Comparison of ENCODE assay signal across 29 cellular contexts in genomic region chr3:166390303-166390702, GRCh38.
"Had no signal": no experiment of that assay in that cellular context is flagged by ENCODE, and none has a peak within 500 bp of the region (broad histone marks: within the 10 kb centered on the region; RNA-seq: fewer than 3 reads in every experiment).

No MANE protein-coding gene starts in this region.

- H3K9me3 Mint-ChIP-seq: type B pancreatic cell had no signal

- H3K36me3 ChIP-seq: stomach, suprapubic skin, thoracic aorta, thyroid gland, tibial artery, tibial nerve, transverse colon, upper lobe of left lung, upper lobe of right lung, uterus, vagina had no signal

- H3K27ac ChIP-seq: stomach, suprapubic skin, testis, thoracic aorta, thyroid gland, tibial artery, tibial nerve, transverse colon, upper lobe of left lung, upper lobe of right lung, uterus, vagina had no signal

- ATAC-seq: stimulated activated effector memory CD8-positive, alpha-beta T cell treated with anti-CD3 and anti-CD28 coated beads, Interleukin-12 subunit alpha, Interleukin-12 subunit beta, amount 100 ng/mL, for 72 hours; stimulated activated memory B cell treated with anti-CD40 and anti-IgM and Interleukin-4, amounts not matched to agents 10 μg/mL and 1 μg/mL and 100 μg/mL, for 72 hours; stimulated activated naive B cell treated with anti-CD40 and anti-IgM and Interleukin-4, amounts not matched to agents 10 μg/mL and 1 μg/mL and 100 μg/mL, for 72 hours; stimulated activated naive CD8-positive, alpha-beta T cell treated with anti-CD3 and anti-CD28 coated beads, Interleukin-15, amount 100 ng/mL, for 72 hours; stimulated activated naive CD8-positive, alpha-beta T cell treated with anti-CD3 and anti-CD28 coated beads, Interleukin-15, Interleukin-2, amounts not matched to agents 100 U/mL and 50 U/mL, for 24 hours; upper lobe of right lung had no signal

- DNase-seq: stimulated activated CD4-positive, alpha-beta T cell treated with anti-CD3 and anti-CD28 coated beads, Interleukin-2, amount 100 ng/mL, for 48 hours; stimulated activated CD4-positive, alpha-beta T cell treated with anti-CD3 and anti-CD28 coated beads, Interleukin-4, amount 100 ng/mL, for 1 hour; stimulated activated CD4-positive, alpha-beta T cell treated with anti-CD3 and anti-CD28 coated beads, Interleukin-4, amount 100 ng/mL, for 24 hours; stimulated activated CD4-positive, alpha-beta T cell treated with anti-CD3 and anti-CD28 coated beads, Interleukin-4, amount 100 ng/mL, for 4 hours; stimulated activated CD8-positive, alpha-beta memory T cell treated with anti-CD3 and anti-CD28 coated beads, Interleukin-4, amount 100 ng/mL, for 48 hours; stimulated activated naive B cell treated with anti-CD40 and anti-IgM and Interleukin-4, amounts not matched to agents 10 μg/mL and 1 μg/mL and 100 μg/mL, for 72 hours; stimulated activated naive CD4-positive, alpha-beta T cell; stimulated activated naive CD4-positive, alpha-beta T cell treated with Interleukin-2 at 50 U/mL for 16 hours; stimulated activated naive CD8-positive, alpha-beta T cell treated with anti-CD3 and anti-CD28 coated beads, Interleukin-15, amount 100 ng/mL, for 72 hours; stimulated activated naive CD8-positive, alpha-beta T cell treated with anti-CD3 and anti-CD28 coated beads, Interleukin-15, Interleukin-2, amounts not matched to agents 100 U/mL and 50 U/mL, for 24 hours; stomach; substantia nigra; testis; thyroid gland; tibial artery; transverse colon; trophoblast cell; upper lobe of left lung; upper lobe of right lung; uterus had no signal

- H3K9me3 ChIP-seq: suprapubic skin, testis, thoracic aorta, thyroid gland, tibial artery, tibial nerve, transverse colon, upper lobe of right lung, uterus, vagina had no signal

- H3K27ac Mint-ChIP-seq: stimulated activated effector memory CD8-positive, alpha-beta T cell treated with anti-CD3 and anti-CD28 coated beads, Interleukin-12 subunit alpha, Interleukin-12 subunit beta, amount 100 ng/mL, for 72 hours; stimulated activated memory B cell treated with anti-CD40 and anti-IgM and Interleukin-4, amounts not matched to agents 10 μg/mL and 1 μg/mL and 100 μg/mL, for 72 hours; stimulated activated naive B cell treated with anti-CD40 and anti-IgM and Interleukin-4, amounts not matched to agents 10 μg/mL and 1 μg/mL and 100 μg/mL, for 72 hours; stimulated activated naive CD8-positive, alpha-beta T cell treated with anti-CD3 and anti-CD28 coated beads, Interleukin-15, amount 100 ng/mL, for 72 hours; stimulated activated naive CD8-positive, alpha-beta T cell treated with anti-CD3 and anti-CD28 coated beads, Interleukin-15, Interleukin-2, amounts not matched to agents 100 ng/mL and 50 ng/mL, for 24 hours; type B pancreatic cell had no signal

- H3K4me1 Mint-ChIP-seq: stimulated activated effector memory CD8-positive, alpha-beta T cell treated with anti-CD3 and anti-CD28 coated beads, Interleukin-12 subunit alpha, Interleukin-12 subunit beta, amount 100 ng/mL, for 72 hours; stimulated activated memory B cell treated with anti-CD40 and anti-IgM and Interleukin-4, amounts not matched to agents 10 μg/mL and 1 μg/mL and 100 μg/mL, for 72 hours; stimulated activated naive B cell treated with anti-CD40 and anti-IgM and Interleukin-4, amounts not matched to agents 10 μg/mL and 1 μg/mL and 100 μg/mL, for 72 hours; stimulated activated naive CD8-positive, alpha-beta T cell treated with anti-CD3 and anti-CD28 coated beads, Interleukin-15, amount 100 ng/mL, for 72 hours had no signal

- H3K36me3 Mint-ChIP-seq: stimulated activated effector memory CD8-positive, alpha-beta T cell treated with anti-CD3 and anti-CD28 coated beads, Interleukin-12 subunit alpha, Interleukin-12 subunit beta, amount 100 ng/mL, for 72 hours; stimulated activated memory B cell treated with anti-CD40 and anti-IgM and Interleukin-4, amounts not matched to agents 10 μg/mL and 1 μg/mL and 100 μg/mL, for 72 hours; stimulated activated naive B cell treated with anti-CD40 and anti-IgM and Interleukin-4, amounts not matched to agents 10 μg/mL and 1 μg/mL and 100 μg/mL, for 72 hours; type B pancreatic cell had no signal

- H3K4me3 ChIP-seq: stomach, suprapubic skin, testis, thoracic aorta, thyroid gland, tibial artery, tibial nerve, transverse colon, upper lobe of left lung, upper lobe of right lung, uterus, vagina had no signal

- H3K27me3 Mint-ChIP-seq: stimulated activated memory B cell treated with anti-CD40 and anti-IgM and Interleukin-4, amounts not matched to agents 10 μg/mL and 1 μg/mL and 100 μg/mL, for 72 hours; stimulated activated naive B cell treated with anti-CD40 and anti-IgM and Interleukin-4, amounts not matched to agents 10 μg/mL and 1 μg/mL and 100 μg/mL, for 72 hours; stimulated activated naive CD8-positive, alpha-beta T cell treated with anti-CD3 and anti-CD28 coated beads, Interleukin-15, amount 100 ng/mL, for 72 hours; stimulated activated naive CD8-positive, alpha-beta T cell treated with anti-CD3 and anti-CD28 coated beads, Interleukin-15, Interleukin-2, amounts not matched to agents 100 ng/mL and 50 ng/mL, for 24 hours; type B pancreatic cell had no signal

- H3K27me3 ChIP-seq: stomach, suprapubic skin, testis, thyroid gland, tibial artery, tibial nerve, transverse colon, upper lobe of left lung, upper lobe of right lung, uterus, vagina had no signal

- H3K4me1 ChIP-seq: stomach, suprapubic skin, testis, thyroid gland, tibial artery, tibial nerve, transverse colon, upper lobe of left lung, upper lobe of right lung, uterus, vagina had no signal

- FAIRE-seq: urothelium cell line had no signal

- H3K4me3 Mint-ChIP-seq: stimulated activated effector memory CD8-positive, alpha-beta T cell treated with anti-CD3 and anti-CD28 coated beads, Interleukin-12 subunit alpha, Interleukin-12 subunit beta, amount 100 ng/mL, for 72 hours; stimulated activated memory B cell treated with anti-CD40 and anti-IgM and Interleukin-4, amounts not matched to agents 10 μg/mL and 1 μg/mL and 100 μg/mL, for 72 hours; stimulated activated naive B cell treated with anti-CD40 and anti-IgM and Interleukin-4, amounts not matched to agents 10 μg/mL and 1 μg/mL and 100 μg/mL, for 72 hours; stimulated activated naive CD8-positive, alpha-beta T cell treated with anti-CD3 and anti-CD28 coated beads, Interleukin-15, amount 100 ng/mL, for 72 hours; stimulated activated naive CD8-positive, alpha-beta T cell treated with anti-CD3 and anti-CD28 coated beads, Interleukin-15, Interleukin-2, amounts not matched to agents 100 ng/mL and 50 ng/mL, for 24 hours; type B pancreatic cell had no signal
